22 cellular contexts compared by ENCODE assay signal in the genomic region with DNA sequence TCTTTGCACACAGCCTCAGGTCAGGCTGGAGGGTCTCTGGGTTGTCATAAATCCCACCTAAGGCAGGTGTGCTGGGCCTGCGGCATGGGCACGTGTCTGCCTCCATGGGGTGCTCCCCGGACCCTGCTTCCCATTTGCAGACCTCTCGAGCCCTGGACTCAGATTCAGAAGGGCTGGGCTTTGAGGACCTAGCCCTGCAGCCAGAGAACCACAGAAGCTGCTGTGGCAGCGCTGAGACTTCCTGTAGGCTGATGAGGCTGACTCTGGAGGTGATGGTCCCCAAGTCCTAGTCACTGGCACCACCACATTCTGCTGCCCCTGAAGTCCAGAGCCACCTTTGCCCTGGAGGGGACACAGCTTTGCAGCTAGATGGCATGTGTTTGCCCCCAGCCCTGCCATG.
DNase-seq lines count a peak whose midpoint lies in the region; ATAC-seq and TF ChIP-seq lines count a peak whose summit lies in the region.
"Had no signal": no experiment of that assay in that cellular context is flagged by ENCODE, and none has a peak within 500 bp of the region (broad histone marks: within the 10 kb centered on the region; RNA-seq: fewer than 3 reads in every experiment).

No MANE protein-coding gene starts in this region.

- H3K9me3 ChIP-seq in lower lobe of right lung (no peaks in the 10 kb centered on the region), tibial artery (no peaks in the 10 kb centered on the region)
- H3K9me3 ChIP-seq: mucosa of descending colon, neutrophil had no signal

- ATAC-seq in activated CD8-positive, alpha-beta memory T cell treated with anti-CD3 and anti-CD28 coated beads, Interleukin-2, amount 10 ng/mL, durations not matched to agents 7 days and 5 days = no peak
- ATAC-seq in lower lobe of right lung (no peak), HG03469 (IDR thresholded peaks at IDR 0.05; ENCODE audit: unreplicated experiment) (no peak), HG03045 (IDR thresholded peaks at IDR 0.05; ENCODE audit: unreplicated experiment) (no peak)
- ATAC-seq: activated T-cell treated with anti-CD3 and anti-CD28 coated beads, Interleukin-2, amount 50 U/mL, for 4 hours; effector memory CD8-positive, alpha-beta T cell; GM12878; K562; mucosa of descending colon; T-helper 17 cell had no signal

- POLR2A ChIA-PET in activated CD4-positive, alpha-beta memory T cell treated with anti-CD3 and anti-CD28 coated beads for 36 hours (lab: Charles Lee) = interaction anchor here (1.5 kb wide), 1 partner anchor 14 kb away, joined by 3 read pairs; no protein-coding TSS in a partner anchor

- no peaks in the 10 kb centered on the region for H3K36me3 ChIP-seq in lower lobe of right lung
- H3K36me3 ChIP-seq in tibial artery = no peaks in the 10 kb centered on the region
- H3K36me3 ChIP-seq: neutrophil had no signal

- H3K4me1 ChIP-seq in lower lobe of right lung (peaks cover 19% of the 10 kb centered on the region), tibial artery (peaks cover 0 to 31% (median 25%) of the 10 kb centered on the region in 4 donors)

- no peaks in the 10 kb centered on the region for H3K9me3 Mint-ChIP-seq in activated CD8-positive, alpha-beta memory T cell treated with anti-CD3 and anti-CD28 coated beads, Interleukin-2, amount 10 ng/mL, durations not matched to agents 7 days and 5 days (ENCODE audit: low read depth)
- no peaks in the 10 kb centered on the region for H3K9me3 Mint-ChIP-seq in brain
- H3K9me3 Mint-ChIP-seq in activated CD4-positive, alpha-beta memory T cell treated with anti-CD3 and anti-CD28 coated beads for 36 hours = no peaks in the 10 kb centered on the region
- H3K9me3 Mint-ChIP-seq: activated T-cell treated with anti-CD3 and anti-CD28 coated beads, Interleukin-2, amount 50 U/mL, for 4 hours; effector memory CD8-positive, alpha-beta T cell had no signal

- no peaks in the 10 kb centered on the region for H3K36me3 Mint-ChIP-seq in activated CD8-positive, alpha-beta memory T cell treated with anti-CD3 and anti-CD28 coated beads, Interleukin-2, amount 10 ng/mL, durations not matched to agents 7 days and 5 days
- no peaks in the 10 kb centered on the region for H3K36me3 Mint-ChIP-seq in brain
- H3K36me3 Mint-ChIP-seq in activated CD4-positive, alpha-beta memory T cell treated with anti-CD3 and anti-CD28 coated beads for 36 hours = no peaks in the 10 kb centered on the region

- no peaks in the 10 kb centered on the region for H3K27me3 ChIP-seq in lower lobe of right lung (ENCODE audit: low read depth)
- no peaks in the 10 kb centered on the region for H3K27me3 ChIP-seq in tibial artery
- H3K27me3 ChIP-seq: neutrophil had no signal

- no peak for TF ChIP-seq CTCF in brain (conservative IDR thresholded peaks at IDR 0.05)
- no peak for TF ChIP-seq CTCF in lower lobe of right lung (IDR thresholded peaks at IDR 0.05)
- no peak for TF ChIP-seq CTCF in tibial artery (IDR thresholded peaks at IDR 0.05)

- intact Hi-C loops in lower lobe of right lung (cut with DNase I) = no loop called here
- intact Hi-C loops in tibial artery (cut with DNase I; ENCODE audit: low total_unique reads) = no loop called here
- intact Hi-C loops in activated CD4-positive, alpha-beta memory T cell treated with anti-CD3 and anti-CD28 coated beads for 36 hours (cut with micrococcal nuclease) = no loop called here

- H3K27ac ChIP-seq in lower lobe of right lung (peak overlapping the region; percentile 54), tibial artery (peak overlapping the region; percentile 65 to 73)
- H3K27ac ChIP-seq: C4-2B, neutrophil, VCaP had no signal

- no peak overlapping the region for H3K27ac Mint-ChIP-seq in activated CD8-positive, alpha-beta memory T cell treated with anti-CD3 and anti-CD28 coated beads, Interleukin-2, amount 10 ng/mL, durations not matched to agents 7 days and 5 days
- H3K27ac Mint-ChIP-seq in brain = peak overlapping the region in 4 of 5 experiments; percentile 64 to 83 (median 78)
- no peak overlapping the region for H3K27ac Mint-ChIP-seq in activated CD4-positive, alpha-beta memory T cell treated with anti-CD3 and anti-CD28 coated beads for 36 hours
- H3K27ac Mint-ChIP-seq: effector memory CD8-positive, alpha-beta T cell had no signal

- H3K4me3 ChIP-seq in lower lobe of right lung (no peak overlapping the region), tibial artery (no peak overlapping the region)
- H3K4me3 ChIP-seq: GM12878, K562, mucosa of descending colon had no signal

- CTCF ChIA-PET in activated CD8-positive, alpha-beta memory T cell treated with anti-CD3 and anti-CD28 coated beads, Interleukin-2, amount 10 ng/mL, durations not matched to agents 7 days and 5 days (lab: Charles Lee) = interaction anchor here (0.8 kb wide), 1 partner anchor 297 kb away, joined by 3 read pairs; no protein-coding TSS in a partner anchor
- CTCF ChIA-PET in activated CD4-positive, alpha-beta memory T cell treated with anti-CD3 and anti-CD28 coated beads for 36 hours (lab: Charles Lee) = interaction anchor here (1.6 kb wide), 1 partner anchor 297 kb away, joined by 5 read pairs; no protein-coding TSS in a partner anchor

- H3K4me1 Mint-ChIP-seq in activated CD8-positive, alpha-beta memory T cell treated with anti-CD3 and anti-CD28 coated beads, Interleukin-2, amount 10 ng/mL, durations not matched to agents 7 days and 5 days = peaks cover 5% of the 10 kb centered on the region
- H3K4me1 Mint-ChIP-seq in brain = peaks cover 29% of the 10 kb centered on the region
- H3K4me1 Mint-ChIP-seq in activated CD4-positive, alpha-beta memory T cell treated with anti-CD3 and anti-CD28 coated beads for 36 hours (ENCODE audit: low read depth) = peaks cover 3% of the 10 kb centered on the region
- H3K4me1 Mint-ChIP-seq: T-helper 17 cell had no signal

- DNase-seq in activated CD8-positive, alpha-beta memory T cell treated with anti-CD3 and anti-CD28 coated beads, Interleukin-2, amount 10 ng/mL, durations not matched to agents 7 days and 5 days = peak; percentile 30
- DNase-seq in activated CD8-positive, alpha-beta memory T cell treated with anti-CD3 and anti-CD28 coated beads, Interleukin-2, amount 50 U/mL, for 4 hours = no peak
- DNase-seq in lower lobe of right lung (no peak), tibial artery (no peak)
- no peak for DNase-seq in activated CD4-positive, alpha-beta memory T cell treated with anti-CD3 and anti-CD28 coated beads for 36 hours
- DNase-seq: activated CD4-positive, alpha-beta T cell treated with anti-CD3 and anti-CD28 coated beads, Interleukin-2, amount 50 U/mL, for 4 hours; activated T-cell treated with anti-CD3 and anti-CD28 coated beads, Interleukin-2, amount 50 U/mL, for 4 hours; central memory CD4-positive, alpha-beta T cell; effector memory CD8-positive, alpha-beta T cell; GDM1; HCEC 1CT; NCI-H2081 treated with DMSO at 0.1 percent for 48 hours; T-helper 17 cell had no signal

- H3K4me3 Mint-ChIP-seq in activated CD8-positive, alpha-beta memory T cell treated with anti-CD3 and anti-CD28 coated beads, Interleukin-2, amount 10 ng/mL, durations not matched to agents 7 days and 5 days = no peak overlapping the region
- H3K4me3 Mint-ChIP-seq in brain = no peak overlapping the region
- no peak overlapping the region for H3K4me3 Mint-ChIP-seq in activated CD4-positive, alpha-beta memory T cell treated with anti-CD3 and anti-CD28 coated beads for 36 hours
- H3K4me3 Mint-ChIP-seq: activated T-cell treated with anti-CD3 and anti-CD28 coated beads, Interleukin-2, amount 50 U/mL, for 4 hours; effector memory CD8-positive, alpha-beta T cell; T-helper 17 cell had no signal

- no peaks in the 10 kb centered on the region for H3K27me3 Mint-ChIP-seq in activated CD8-positive, alpha-beta memory T cell treated with anti-CD3 and anti-CD28 coated beads, Interleukin-2, amount 10 ng/mL, durations not matched to agents 7 days and 5 days
- no peaks in the 10 kb centered on the region for H3K27me3 Mint-ChIP-seq in brain
- no peaks in the 10 kb centered on the region for H3K27me3 Mint-ChIP-seq in activated CD4-positive, alpha-beta memory T cell treated with anti-CD3 and anti-CD28 coated beads for 36 hours

Comparison
In these comparisons a context has a peak if more than half of its experiments do, and no peak if none do; other contexts are left out.
1. H3K27ac Mint-ChIP-seq: peak in brain (4 of 5); none in activated CD8-positive, alpha-beta memory T cell treated with anti-CD3 and anti-CD28 coated beads, Interleukin-2, amount 10 ng/mL, durations not matched to agents 7 days and 5 days (single experiment) and activated CD4-positive, alpha-beta memory T cell treated with anti-CD3 and anti-CD28 coated beads for 36 hours (single experiment).